Comparison of ENCODE assay signal across 3 cellular contexts in the genomic region with DNA sequence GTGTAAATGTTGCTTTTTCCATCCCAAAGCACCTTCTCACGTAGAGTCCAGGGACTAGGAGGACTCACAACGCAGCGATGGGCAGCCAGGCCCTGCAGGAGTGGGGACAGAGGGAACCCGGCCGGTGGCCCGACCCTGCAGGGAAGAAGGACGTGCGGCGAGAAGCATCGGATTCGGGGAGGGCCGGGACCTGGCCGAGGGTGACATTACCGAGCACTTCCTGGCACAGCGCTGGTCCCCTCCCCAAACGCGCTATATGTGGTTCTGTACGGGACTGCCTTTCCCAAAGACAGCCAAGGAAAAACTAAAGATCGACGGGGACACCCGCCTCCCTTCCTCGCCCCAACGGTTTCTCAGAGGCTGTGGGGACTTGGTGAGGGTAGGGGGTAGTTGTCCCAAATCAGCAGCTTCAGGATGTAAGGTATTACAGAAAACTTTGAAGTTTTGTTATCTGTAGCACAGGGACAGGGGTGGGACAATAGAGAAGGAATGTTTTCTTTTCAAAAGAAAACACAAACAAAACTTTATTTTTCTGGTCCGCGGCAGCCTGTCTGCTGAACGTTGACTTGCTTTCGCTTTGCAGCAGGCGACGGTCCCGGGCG.
TF ChIP-seq lines count a peak whose summit lies in the region.

No MANE protein-coding gene starts in this region.

TF ChIP-seq in GM23338, 12 proteins besides CTCF, POLR2A, EP300 and RAD21 (continues in another document):
- TF ChIP-seq EZH2phosphoT487 (IDR thresholded peaks at IDR 0.05; ENCODE audit: unreplicated experiment) (no peak), STAT1 (IDR thresholded peaks at IDR 0.05; ENCODE audit: unreplicated experiment) (no peak), ZNF331 (CRISPR knock-in tag; IDR thresholded peaks at IDR 0.05; ENCODE audit: low read depth) (no peak), JUNB (IDR thresholded peaks at IDR 0.05; ENCODE audit: unreplicated experiment) (no peak), CREB1 (CRISPR knock-in tag; IDR thresholded peaks at IDR 0.05; ENCODE audit: low read depth) (no peak), NANOG (IDR thresholded peaks at IDR 0.05; ENCODE audit: borderline replicate concordance) (no peak), EZH2 (IDR thresholded peaks at IDR 0.05; ENCODE audit: low read depth, unreplicated experiment) (no peak), POLR2AphosphoS5 (IDR thresholded peaks at IDR 0.05; ENCODE audit: low read depth) (no peak), ZNF114 (CRISPR knock-in tag; IDR thresholded peaks at IDR 0.05) (no peak)
- TF ChIP-seq, protein P1, sequence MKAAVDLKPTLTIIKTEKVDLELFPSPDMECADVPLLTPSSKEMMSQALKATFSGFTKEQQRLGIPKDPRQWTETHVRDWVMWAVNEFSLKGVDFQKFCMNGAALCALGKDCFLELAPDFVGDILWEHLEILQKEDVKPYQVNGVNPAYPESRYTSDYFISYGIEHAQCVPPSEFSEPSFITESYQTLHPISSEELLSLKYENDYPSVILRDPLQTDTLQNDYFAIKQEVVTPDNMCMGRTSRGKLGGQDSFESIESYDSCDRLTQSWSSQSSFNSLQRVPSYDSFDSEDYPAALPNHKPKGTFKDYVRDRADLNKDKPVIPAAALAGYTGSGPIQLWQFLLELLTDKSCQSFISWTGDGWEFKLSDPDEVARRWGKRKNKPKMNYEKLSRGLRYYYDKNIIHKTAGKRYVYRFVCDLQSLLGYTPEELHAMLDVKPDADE (IDR thresholded peaks at IDR 0.05), result no peak
- TF ChIP-seq, protein P2, sequence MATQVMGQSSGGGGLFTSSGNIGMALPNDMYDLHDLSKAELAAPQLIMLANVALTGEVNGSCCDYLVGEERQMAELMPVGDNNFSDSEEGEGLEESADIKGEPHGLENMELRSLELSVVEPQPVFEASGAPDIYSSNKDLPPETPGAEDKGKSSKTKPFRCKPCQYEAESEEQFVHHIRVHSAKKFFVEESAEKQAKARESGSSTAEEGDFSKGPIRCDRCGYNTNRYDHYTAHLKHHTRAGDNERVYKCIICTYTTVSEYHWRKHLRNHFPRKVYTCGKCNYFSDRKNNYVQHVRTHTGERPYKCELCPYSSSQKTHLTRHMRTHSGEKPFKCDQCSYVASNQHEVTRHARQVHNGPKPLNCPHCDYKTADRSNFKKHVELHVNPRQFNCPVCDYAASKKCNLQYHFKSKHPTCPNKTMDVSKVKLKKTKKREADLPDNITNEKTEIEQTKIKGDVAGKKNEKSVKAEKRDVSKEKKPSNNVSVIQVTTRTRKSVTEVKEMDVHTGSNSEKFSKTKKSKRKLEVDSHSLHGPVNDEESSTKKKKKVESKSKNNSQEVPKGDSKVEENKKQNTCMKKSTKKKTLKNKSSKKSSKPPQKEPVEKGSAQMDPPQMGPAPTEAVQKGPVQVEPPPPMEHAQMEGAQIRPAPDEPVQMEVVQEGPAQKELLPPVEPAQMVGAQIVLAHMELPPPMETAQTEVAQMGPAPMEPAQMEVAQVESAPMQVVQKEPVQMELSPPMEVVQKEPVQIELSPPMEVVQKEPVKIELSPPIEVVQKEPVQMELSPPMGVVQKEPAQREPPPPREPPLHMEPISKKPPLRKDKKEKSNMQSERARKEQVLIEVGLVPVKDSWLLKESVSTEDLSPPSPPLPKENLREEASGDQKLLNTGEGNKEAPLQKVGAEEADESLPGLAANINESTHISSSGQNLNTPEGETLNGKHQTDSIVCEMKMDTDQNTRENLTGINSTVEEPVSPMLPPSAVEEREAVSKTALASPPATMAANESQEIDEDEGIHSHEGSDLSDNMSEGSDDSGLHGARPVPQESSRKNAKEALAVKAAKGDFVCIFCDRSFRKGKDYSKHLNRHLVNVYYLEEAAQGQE (IDR thresholded peaks at IDR 0.05; ENCODE audit: unreplicated experiment), result no peak

TF ChIP-seq in SK-N-SH, 30 proteins besides CTCF, POLR2A, EP300 and RAD21:
- TF ChIP-seq POLR2AphosphoS5 (IDR thresholded peaks at IDR 0.05; ENCODE audit: low read depth, low read length) (no peak), JUND (IDR thresholded peaks at IDR 0.05) (no peak), EZH2phosphoT487 (IDR thresholded peaks at IDR 0.05; ENCODE audit: borderline replicate concordance, low read depth) (no peak), FOXM1 (IDR thresholded peaks at IDR 0.05; ENCODE audit: low read depth) (no peak), GABPA (IDR thresholded peaks at IDR 0.05; ENCODE audit: low read depth) (no peak), MXI1 (IDR thresholded peaks at IDR 0.05; ENCODE audit: low read depth, low read length) (no peak), SMC3 (IDR thresholded peaks at IDR 0.05; ENCODE audit: low read depth, low read length) (no peak), CHD2 (IDR thresholded peaks at IDR 0.05; ENCODE audit: low read length, partially characterized antibody) (no peak), ELF1 (IDR thresholded peaks at IDR 0.05) (no peak)
- TF ChIP-seq, protein P3, sequence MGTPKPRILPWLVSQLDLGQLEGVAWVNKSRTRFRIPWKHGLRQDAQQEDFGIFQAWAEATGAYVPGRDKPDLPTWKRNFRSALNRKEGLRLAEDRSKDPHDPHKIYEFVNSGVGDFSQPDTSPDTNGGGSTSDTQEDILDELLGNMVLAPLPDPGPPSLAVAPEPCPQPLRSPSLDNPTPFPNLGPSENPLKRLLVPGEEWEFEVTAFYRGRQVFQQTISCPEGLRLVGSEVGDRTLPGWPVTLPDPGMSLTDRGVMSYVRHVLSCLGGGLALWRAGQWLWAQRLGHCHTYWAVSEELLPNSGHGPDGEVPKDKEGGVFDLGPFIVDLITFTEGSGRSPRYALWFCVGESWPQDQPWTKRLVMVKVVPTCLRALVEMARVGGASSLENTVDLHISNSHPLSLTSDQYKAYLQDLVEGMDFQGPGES (IDR thresholded peaks at IDR 0.05; ENCODE audit: low read depth, low read length), result no peak
- TF ChIP-seq, protein P4, sequence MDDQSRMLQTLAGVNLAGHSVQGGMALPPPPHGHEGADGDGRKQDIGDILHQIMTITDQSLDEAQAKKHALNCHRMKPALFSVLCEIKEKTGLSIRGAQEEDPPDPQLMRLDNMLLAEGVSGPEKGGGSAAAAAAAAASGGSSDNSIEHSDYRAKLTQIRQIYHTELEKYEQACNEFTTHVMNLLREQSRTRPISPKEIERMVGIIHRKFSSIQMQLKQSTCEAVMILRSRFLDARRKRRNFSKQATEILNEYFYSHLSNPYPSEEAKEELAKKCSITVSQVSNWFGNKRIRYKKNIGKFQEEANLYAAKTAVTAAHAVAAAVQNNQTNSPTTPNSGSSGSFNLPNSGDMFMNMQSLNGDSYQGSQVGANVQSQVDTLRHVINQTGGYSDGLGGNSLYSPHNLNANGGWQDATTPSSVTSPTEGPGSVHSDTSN (IDR thresholded peaks at IDR 0.05), result no peak
- TF ChIP-seq, protein P5, sequence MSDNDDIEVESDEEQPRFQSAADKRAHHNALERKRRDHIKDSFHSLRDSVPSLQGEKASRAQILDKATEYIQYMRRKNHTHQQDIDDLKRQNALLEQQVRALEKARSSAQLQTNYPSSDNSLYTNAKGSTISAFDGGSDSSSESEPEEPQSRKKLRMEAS (IDR thresholded peaks at IDR 0.05; ENCODE audit: low read depth), result no peak
TF ChIP-seq in SK-N-SH: peak in this region for 0.

TF ChIP-seq in GM12878, 131 proteins besides CTCF, POLR2A, EP300 and RAD21 (continues in another document):
- TF ChIP-seq, protein P6, sequence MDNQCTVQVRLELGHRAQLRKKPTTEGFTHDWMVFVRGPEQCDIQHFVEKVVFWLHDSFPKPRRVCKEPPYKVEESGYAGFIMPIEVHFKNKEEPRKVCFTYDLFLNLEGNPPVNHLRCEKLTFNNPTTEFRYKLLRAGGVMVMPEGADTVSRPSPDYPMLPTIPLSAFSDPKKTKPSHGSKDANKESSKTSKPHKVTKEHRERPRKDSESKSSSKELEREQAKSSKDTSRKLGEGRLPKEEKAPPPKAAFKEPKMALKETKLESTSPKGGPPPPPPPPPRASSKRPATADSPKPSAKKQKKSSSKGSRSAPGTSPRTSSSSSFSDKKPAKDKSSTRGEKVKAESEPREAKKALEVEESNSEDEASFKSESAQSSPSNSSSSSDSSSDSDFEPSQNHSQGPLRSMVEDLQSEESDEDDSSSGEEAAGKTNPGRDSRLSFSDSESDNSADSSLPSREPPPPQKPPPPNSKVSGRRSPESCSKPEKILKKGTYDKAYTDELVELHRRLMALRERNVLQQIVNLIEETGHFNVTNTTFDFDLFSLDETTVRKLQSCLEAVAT (IDR thresholded peaks at IDR 0.05), result peak; percentile 30; the same call in 1 of the 2 replicates
- peak; percentile 49; the same call in 1 of the 2 replicates for TF ChIP-seq CREM (IDR thresholded peaks at IDR 0.05; ENCODE audit: low read depth)
- TF ChIP-seq, protein P7, sequence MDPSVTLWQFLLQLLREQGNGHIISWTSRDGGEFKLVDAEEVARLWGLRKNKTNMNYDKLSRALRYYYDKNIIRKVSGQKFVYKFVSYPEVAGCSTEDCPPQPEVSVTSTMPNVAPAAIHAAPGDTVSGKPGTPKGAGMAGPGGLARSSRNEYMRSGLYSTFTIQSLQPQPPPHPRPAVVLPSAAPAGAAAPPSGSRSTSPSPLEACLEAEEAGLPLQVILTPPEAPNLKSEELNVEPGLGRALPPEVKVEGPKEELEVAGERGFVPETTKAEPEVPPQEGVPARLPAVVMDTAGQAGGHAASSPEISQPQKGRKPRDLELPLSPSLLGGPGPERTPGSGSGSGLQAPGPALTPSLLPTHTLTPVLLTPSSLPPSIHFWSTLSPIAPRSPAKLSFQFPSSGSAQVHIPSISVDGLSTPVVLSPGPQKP (IDR thresholded peaks at IDR 0.05; ENCODE audit: low read depth, low read length), result no peak
- TF ChIP-seq MTA2 (IDR thresholded peaks at IDR 0.05; ENCODE audit: low read depth), result peak; percentile 24; the same call in 1 of the 2 replicates
- TF ChIP-seq SUPT20H (IDR thresholded peaks at IDR 0.05; ENCODE audit: borderline replicate concordance, control insufficient read depth, low read depth, low read length), result no peak
- peak; percentile 16 to 31; a peak in 1 of 4 replicates for TF ChIP-seq IKZF2 (IDR thresholded peaks at IDR 0.05)
- TF ChIP-seq JUND (IDR thresholded peaks at IDR 0.05; ENCODE audit: low read depth, low read length), result no peak
- TF ChIP-seq POLR2AphosphoS5 (IDR thresholded peaks at IDR 0.05; ENCODE audit: low read length), result no peak
- TF ChIP-seq BACH1 (IDR thresholded peaks at IDR 0.05; ENCODE audit: borderline replicate concordance), result no peak
- TF ChIP-seq, protein P8, sequence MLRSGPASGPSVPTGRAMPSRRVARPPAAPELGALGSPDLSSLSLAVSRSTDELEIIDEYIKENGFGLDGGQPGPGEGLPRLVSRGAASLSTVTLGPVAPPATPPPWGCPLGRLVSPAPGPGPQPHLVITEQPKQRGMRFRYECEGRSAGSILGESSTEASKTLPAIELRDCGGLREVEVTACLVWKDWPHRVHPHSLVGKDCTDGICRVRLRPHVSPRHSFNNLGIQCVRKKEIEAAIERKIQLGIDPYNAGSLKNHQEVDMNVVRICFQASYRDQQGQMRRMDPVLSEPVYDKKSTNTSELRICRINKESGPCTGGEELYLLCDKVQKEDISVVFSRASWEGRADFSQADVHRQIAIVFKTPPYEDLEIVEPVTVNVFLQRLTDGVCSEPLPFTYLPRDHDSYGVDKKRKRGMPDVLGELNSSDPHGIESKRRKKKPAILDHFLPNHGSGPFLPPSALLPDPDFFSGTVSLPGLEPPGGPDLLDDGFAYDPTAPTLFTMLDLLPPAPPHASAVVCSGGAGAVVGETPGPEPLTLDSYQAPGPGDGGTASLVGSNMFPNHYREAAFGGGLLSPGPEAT (IDR thresholded peaks at IDR 0.05; ENCODE audit: low read depth), result 0 out of 2 replicates have a peak, but pooled peaks have one; percentile 23
- TF ChIP-seq EED (IDR thresholded peaks at IDR 0.05; ENCODE audit: low read depth), result peak; percentile 61
- TF ChIP-seq, protein P9, sequence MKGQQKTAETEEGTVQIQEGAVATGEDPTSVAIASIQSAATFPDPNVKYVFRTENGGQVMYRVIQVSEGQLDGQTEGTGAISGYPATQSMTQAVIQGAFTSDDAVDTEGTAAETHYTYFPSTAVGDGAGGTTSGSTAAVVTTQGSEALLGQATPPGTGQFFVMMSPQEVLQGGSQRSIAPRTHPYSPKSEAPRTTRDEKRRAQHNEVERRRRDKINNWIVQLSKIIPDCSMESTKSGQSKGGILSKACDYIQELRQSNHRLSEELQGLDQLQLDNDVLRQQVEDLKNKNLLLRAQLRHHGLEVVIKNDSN (IDR thresholded peaks at IDR 0.05; ENCODE audit: borderline replicate concordance, extremely low read length, insufficient read depth, low read depth, low read length), result no peak
- TF ChIP-seq, protein P10, sequence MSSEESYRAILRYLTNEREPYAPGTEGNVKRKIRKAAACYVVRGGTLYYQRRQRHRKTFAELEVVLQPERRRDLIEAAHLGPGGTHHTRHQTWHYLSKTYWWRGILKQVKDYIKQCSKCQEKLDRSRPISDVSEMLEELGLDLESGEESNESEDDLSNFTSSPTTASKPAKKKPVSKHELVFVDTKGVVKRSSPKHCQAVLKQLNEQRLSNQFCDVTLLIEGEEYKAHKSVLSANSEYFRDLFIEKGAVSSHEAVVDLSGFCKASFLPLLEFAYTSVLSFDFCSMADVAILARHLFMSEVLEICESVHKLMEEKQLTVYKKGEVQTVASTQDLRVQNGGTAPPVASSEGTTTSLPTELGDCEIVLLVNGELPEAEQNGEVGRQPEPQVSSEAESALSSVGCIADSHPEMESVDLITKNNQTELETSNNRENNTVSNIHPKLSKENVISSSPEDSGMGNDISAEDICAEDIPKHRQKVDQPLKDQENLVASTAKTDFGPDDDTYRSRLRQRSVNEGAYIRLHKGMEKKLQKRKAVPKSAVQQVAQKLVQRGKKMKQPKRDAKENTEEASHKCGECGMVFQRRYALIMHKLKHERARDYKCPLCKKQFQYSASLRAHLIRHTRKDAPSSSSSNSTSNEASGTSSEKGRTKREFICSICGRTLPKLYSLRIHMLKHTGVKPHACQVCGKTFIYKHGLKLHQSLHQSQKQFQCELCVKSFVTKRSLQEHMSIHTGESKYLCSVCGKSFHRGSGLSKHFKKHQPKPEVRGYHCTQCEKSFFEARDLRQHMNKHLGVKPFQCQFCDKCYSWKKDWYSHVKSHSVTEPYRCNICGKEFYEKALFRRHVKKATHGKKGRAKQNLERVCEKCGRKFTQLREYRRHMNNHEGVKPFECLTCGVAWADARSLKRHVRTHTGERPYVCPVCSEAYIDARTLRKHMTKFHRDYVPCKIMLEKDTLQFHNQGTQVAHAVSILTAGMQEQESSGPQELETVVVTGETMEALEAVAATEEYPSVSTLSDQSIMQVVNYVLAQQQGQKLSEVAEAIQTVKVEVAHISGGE (CRISPR knock-in tag; IDR thresholded peaks at IDR 0.05), result no peak
- no peak for TF ChIP-seq YBX1 (IDR thresholded peaks at IDR 0.05)
- TF ChIP-seq RCOR1 (conservative IDR thresholded peaks at IDR 0.05; ENCODE audit: low read depth, low read length), result no peak
